In genomic region chr17:263773-264172, GRCh38 we compare ENCODE assay signal across 32 cellular contexts.
DNase-seq lines count a peak whose midpoint lies in the region; ATAC-seq, FAIRE-seq and TF ChIP-seq lines count a peak whose summit lies in the region.
"Had no signal": no experiment of that assay in that cellular context is flagged by ENCODE, and none has a peak within 500 bp of the region (broad histone marks: within the 10 kb centered on the region; RNA-seq: fewer than 3 reads in every experiment).

No MANE protein-coding gene starts in this region.

- H3K4me1 Mint-ChIP-seq in activated T-cell treated with anti-CD3 and anti-CD28 coated beads, Interleukin-2, amount 50 U/mL, for 24 hours (ENCODE audit: low read depth): no peaks in the 10 kb centered on the region
- no peaks in the 10 kb centered on the region for H3K4me1 Mint-ChIP-seq in activated T-cell treated with anti-CD3 and anti-CD28 coated beads, Interleukin-2, amount 50 U/mL, for 4 hours (ENCODE audit: low read depth)
- H3K4me1 Mint-ChIP-seq in GM23338: peaks cover 39% of the 10 kb centered on the region
- H3K4me1 Mint-ChIP-seq: activated naive CD4-positive, alpha-beta T cell treated with anti-CD3 and anti-CD28 coated beads, Interleukin-2, amount 50 U/mL, for 24 hours had no signal

- H3K4me1 ChIP-seq in kidney (ENCODE audit: control insufficient read depth in 1 of 2, insufficient read depth in 1 of 2, low read depth in 1 of 2, low read length in 2 of 2) (peaks cover 4 to 7% of the 10 kb centered on the region in 2 donors), sigmoid colon (peaks cover 0 to 13% (median 0%) of the 10 kb centered on the region in 4 donors), small intestine (ENCODE audit: control insufficient read depth in 2 of 2, insufficient read depth in 1 of 2, low read depth in 1 of 2, low read length in 1 of 2) (no peaks in the 10 kb centered on the region), GM23338 (ENCODE audit: insufficient read depth) (peaks cover 23% of the 10 kb centered on the region)
- H3K4me1 ChIP-seq: SJCRH30 had no signal

- H3K9me2 ChIP-seq in GM23338 (ENCODE audit: insufficient read depth): no peaks in the 10 kb centered on the region

- H3K27ac Mint-ChIP-seq in activated T-cell treated with anti-CD3 and anti-CD28 coated beads, Interleukin-2, amount 50 U/mL, for 24 hours: no peak overlapping the region
- no peak overlapping the region for H3K27ac Mint-ChIP-seq in GM23338
- H3K27ac Mint-ChIP-seq: activated naive CD4-positive, alpha-beta T cell treated with anti-CD3 and anti-CD28 coated beads, Interleukin-2, amount 50 U/mL, for 24 hours; activated T-helper 1 cell treated with anti-CD3 and anti-CD28 coated beads, Interleukin-12 subunit alpha, Interleukin-12 subunit beta, Interleukin-2, Interleukin-4 antibody, amounts not matched to agents 30 ng/mL and 10 ng/mL and 1 ng/mL, durations not matched to agents 14 hours and 24 hours and 36 hours; CD4-positive, alpha-beta T cell had no signal

- H2AFZ ChIP-seq in GM23338: no peak overlapping the region

- no peak overlapping the region for H3K4me2 ChIP-seq in GM23338

- no peak overlapping the region for H3K4me3 ChIP-seq in WERI-Rb-1 (ENCODE audit: low read depth, low read length)
- H3K4me3 ChIP-seq in kidney (ENCODE audit: low read length in 2 of 2): no peak overlapping the region
- H3K4me3 ChIP-seq in sigmoid colon: no peak overlapping the region
- no peak overlapping the region for H3K4me3 ChIP-seq in small intestine (ENCODE audit: low read depth in 1 of 2, low read length in 2 of 2)
- no peak overlapping the region for H3K4me3 ChIP-seq in GM23338
- H3K4me3 ChIP-seq: SJCRH30, skin epidermis, thoracic aorta had no signal

- no peak for TF ChIP-seq EP300 in sigmoid colon (IDR thresholded peaks at IDR 0.05)

- ATAC-seq in activated T-cell treated with anti-CD3 and anti-CD28 coated beads, Interleukin-2, amount 50 U/mL, for 4 hours: no peak
- ATAC-seq in GM23338 (no peak), HG03039 (IDR thresholded peaks at IDR 0.05; ENCODE audit: unreplicated experiment) (no peak)
- ATAC-seq: naive thymus-derived CD8-positive, alpha-beta T cell; stimulated activated naive CD8-positive, alpha-beta T cell treated with anti-CD3 and anti-CD28 coated beads, Interleukin-15, Interleukin-2, amounts not matched to agents 100 U/mL and 50 U/mL, for 24 hours had no signal

- H3K9me3 ChIP-seq in WERI-Rb-1 (ENCODE audit: severe bottlenecking) (no peaks in the 10 kb centered on the region), kidney (ENCODE audit: control insufficient read depth in 1 of 2, low read length in 2 of 2) (no peaks in the 10 kb centered on the region), sigmoid colon (no peaks in the 10 kb centered on the region), small intestine (ENCODE audit: control insufficient read depth, low read depth) (no peaks in the 10 kb centered on the region)
- H3K9me3 ChIP-seq: SJCRH30, thoracic aorta had no signal

- no peak overlapping the region for H3K9ac ChIP-seq in kidney (ENCODE audit: low read length in 2 of 2)

- peaks cover 11% of the 10 kb centered on the region; the same call in 1 of the 2 replicates for H3F3A ChIP-seq in GM23338 (replicated peaks; ENCODE audit: low read depth)

- FAIRE-seq in kidney (lab: Jason Lieb, UNC) (no peak), small intestine (lab: Jason Lieb, UNC) (no peak)
- FAIRE-seq: colon, H1, islet of Langerhans, RCC 7860 had no signal

- peak; percentile 5 for DNase-seq in activated T-cell treated with anti-CD3 and anti-CD28 coated beads, Interleukin-2, amount 50 U/mL, for 24 hours
- DNase-seq in activated T-cell treated with anti-CD3 and anti-CD28 coated beads, Interleukin-2, amount 50 U/mL, for 4 hours: no peak
- peak; percentile 2 for DNase-seq in WERI-Rb-1
- peak; percentile 29 for DNase-seq in kidney
- DNase-seq in sigmoid colon: peak; percentile 48
- DNase-seq in small intestine: no peak
- DNase-seq in GM23338 (ENCODE audit: low spot score): no peak
- DNase-seq: activated CD4-positive, alpha-beta T cell treated with anti-CD3 and anti-CD28 coated beads for 4 hours; anterior cingulate cortex; CD4-positive, alpha-beta T cell; DMS79 treated with DMSO at 0.1 percent for 48 hours; effector CD8-positive, alpha-beta T cell; GDM1; NCI-H1092; NCI-H1694; NCI-H446; NCI-H748 treated with DMSO at 0.1 percent for 48 hours; nucleus accumbens; SJCRH30; stimulated activated naive CD8-positive, alpha-beta T cell treated with anti-CD3 and anti-CD28 coated beads, Interleukin-15, Interleukin-2, amounts not matched to agents 100 U/mL and 50 U/mL, for 24 hours; SW 1271 had no signal

- H4K20me1 ChIP-seq in GM23338 (replicated peaks; ENCODE audit: insufficient read depth): no peaks in the 10 kb centered on the region

- no peaks in the 10 kb centered on the region for H3K36me3 Mint-ChIP-seq in activated T-cell treated with anti-CD3 and anti-CD28 coated beads, Interleukin-2, amount 50 U/mL, for 24 hours (ENCODE audit: low read depth)
- H3K36me3 Mint-ChIP-seq in activated T-cell treated with anti-CD3 and anti-CD28 coated beads, Interleukin-2, amount 50 U/mL, for 4 hours (ENCODE audit: insufficient read depth): peaks cover 10% of the 10 kb centered on the region
- H3K36me3 Mint-ChIP-seq in GM23338 (ENCODE audit: low read depth): peaks cover 39% of the 10 kb centered on the region

- 96 to 97% methylated on average over 24 of the region's 24 CpGs for WGBS in sigmoid colon, 2 donors
- WGBS in small intestine, 3 donors: 96 to 97% (median 97%) methylated on average over 24 of the region's 24 CpGs

- no peak for TF ChIP-seq POLR2A in sigmoid colon (IDR thresholded peaks at IDR 0.05)

- no peaks in the 10 kb centered on the region for H3K27me3 ChIP-seq in WERI-Rb-1 (ENCODE audit: insufficient read depth, low read depth, severe bottlenecking)
- H3K27me3 ChIP-seq in sigmoid colon: no peaks in the 10 kb centered on the region
- no peaks in the 10 kb centered on the region for H3K27me3 ChIP-seq in small intestine (ENCODE audit: control insufficient read depth in 2 of 2, insufficient read depth in 2 of 2, low read length in 2 of 2)
- peaks cover 5% of the 10 kb centered on the region; the same call in 1 of the 2 replicates for H3K27me3 ChIP-seq in GM23338 (ENCODE audit: insufficient read depth)
- H3K27me3 ChIP-seq: SJCRH30 had no signal

- no peak for TF ChIP-seq CTCF in WERI-Rb-1 (IDR thresholded peaks at IDR 0.05; ENCODE audit: low read depth, low read length)
- TF ChIP-seq CTCF in kidney (IDR thresholded peaks at IDR 0.05; ENCODE audit: borderline replicate concordance, extremely low read depth, insufficient read depth): no peak
- no peak for TF ChIP-seq CTCF in sigmoid colon (IDR thresholded peaks at IDR 0.05)
- no peak for TF ChIP-seq CTCF in GM23338 (conservative IDR thresholded peaks at IDR 0.05; ENCODE audit: low read depth in 2 of 2)

- H3K27ac ChIP-seq in WERI-Rb-1: no peak overlapping the region
- H3K27ac ChIP-seq in kidney (ENCODE audit: low read depth in 2 of 2, low read length in 2 of 2): no peak overlapping the region
- H3K27ac ChIP-seq in sigmoid colon: no peak overlapping the region
- H3K27ac ChIP-seq in small intestine (ENCODE audit: low read depth in 1 of 2, low read length in 1 of 2): no peak overlapping the region
- no peak overlapping the region for H3K27ac ChIP-seq in GM23338 (ENCODE audit: low read depth)
- H3K27ac ChIP-seq: epithelial cell of prostate, SJCRH30, skin epidermis, thoracic aorta had no signal

- no peaks in the 10 kb centered on the region for H3K9me3 Mint-ChIP-seq in activated T-cell treated with anti-CD3 and anti-CD28 coated beads, Interleukin-2, amount 50 U/mL, for 24 hours
- peaks cover 5% of the 10 kb centered on the region for H3K9me3 Mint-ChIP-seq in activated T-cell treated with anti-CD3 and anti-CD28 coated beads, Interleukin-2, amount 50 U/mL, for 4 hours
- peaks cover 41% of the 10 kb centered on the region for H3K9me3 Mint-ChIP-seq in GM23338
- H3K9me3 Mint-ChIP-seq: activated naive CD4-positive, alpha-beta T cell treated with anti-CD3 and anti-CD28 coated beads, Interleukin-2, amount 50 U/mL, for 24 hours; activated T-helper 1 cell treated with anti-CD3 and anti-CD28 coated beads, Interleukin-12 subunit alpha, Interleukin-12 subunit beta, Interleukin-2, Interleukin-4 antibody, amounts not matched to agents 30 ng/mL and 10 ng/mL and 1 ng/mL, durations not matched to agents 14 hours and 24 hours and 36 hours; CD4-positive, alpha-beta T cell had no signal

- peaks cover 13% of the 10 kb centered on the region for H3K36me3 ChIP-seq in WERI-Rb-1
- H3K36me3 ChIP-seq in kidney (ENCODE audit: control insufficient read depth in 1 of 2, insufficient read depth in 2 of 2, low read length in 2 of 2): peaks cover 0 to 2% of the 10 kb centered on the region in 2 donors
- H3K36me3 ChIP-seq in sigmoid colon: no peaks in the 10 kb centered on the region
- no peaks in the 10 kb centered on the region for H3K36me3 ChIP-seq in small intestine (ENCODE audit: control insufficient read depth in 2 of 2, insufficient read depth in 2 of 2, low read length in 2 of 2)
- H3K36me3 ChIP-seq in GM23338 (ENCODE audit: insufficient read depth): no peaks in the 10 kb centered on the region
- H3K36me3 ChIP-seq: SJCRH30, thoracic aorta had no signal

- no peaks in the 10 kb centered on the region for H3K27me3 Mint-ChIP-seq in activated T-cell treated with anti-CD3 and anti-CD28 coated beads, Interleukin-2, amount 50 U/mL, for 24 hours
- no peaks in the 10 kb centered on the region for H3K27me3 Mint-ChIP-seq in activated T-cell treated with anti-CD3 and anti-CD28 coated beads, Interleukin-2, amount 50 U/mL, for 4 hours (ENCODE audit: low read depth)
- H3K27me3 Mint-ChIP-seq in GM23338 (ENCODE audit: insufficient read depth, low read depth, poor library complexity): peaks cover 13% of the 10 kb centered on the region
- H3K27me3 Mint-ChIP-seq: activated naive CD4-positive, alpha-beta T cell treated with anti-CD3 and anti-CD28 coated beads, Interleukin-2, amount 50 U/mL, for 24 hours; CD4-positive, alpha-beta T cell had no signal

- no peaks in the 10 kb centered on the region for H3K79me2 ChIP-seq in GM23338 (replicated peaks; ENCODE audit: insufficient read depth)

- H3K4me3 Mint-ChIP-seq in activated T-cell treated with anti-CD3 and anti-CD28 coated beads, Interleukin-2, amount 50 U/mL, for 24 hours: no peak overlapping the region
- no peak overlapping the region for H3K4me3 Mint-ChIP-seq in activated T-cell treated with anti-CD3 and anti-CD28 coated beads, Interleukin-2, amount 50 U/mL, for 4 hours
- no peak overlapping the region for H3K4me3 Mint-ChIP-seq in GM23338
- H3K4me3 Mint-ChIP-seq: activated naive CD4-positive, alpha-beta T cell treated with anti-CD3 and anti-CD28 coated beads, Interleukin-2, amount 50 U/mL, for 24 hours; activated T-helper 1 cell treated with anti-CD3 and anti-CD28 coated beads, Interleukin-12 subunit alpha, Interleukin-12 subunit beta, Interleukin-2, Interleukin-4 antibody, amounts not matched to agents 30 ng/mL and 10 ng/mL and 1 ng/mL, durations not matched to agents 14 hours and 24 hours and 36 hours; CD4-positive, alpha-beta T cell; naive thymus-derived CD8-positive, alpha-beta T cell had no signal

- intact Hi-C loops in kidney (cut with DNase I) (no loop called here), sigmoid colon (cut with DNase I) (no loop called here)

TF ChIP-seq in GM23338, 12 proteins besides CTCF, POLR2A, EP300 and RAD21 (continues in another document):
- TF ChIP-seq NANOG (IDR thresholded peaks at IDR 0.05; ENCODE audit: borderline replicate concordance) (no peak), ZNF331 (CRISPR knock-in tag; IDR thresholded peaks at IDR 0.05; ENCODE audit: low read depth) (no peak), JUNB (IDR thresholded peaks at IDR 0.05; ENCODE audit: unreplicated experiment) (no peak)

Comparison
In these comparisons a context has a peak if more than half of its experiments do, and no peak if none do; other contexts are left out.
1. DNase-seq: peak in activated T-cell treated with anti-CD3 and anti-CD28 coated beads, Interleukin-2, amount 50 U/mL, for 24 hours (single experiment), WERI-Rb-1 (single experiment), kidney (single experiment) and sigmoid colon (single experiment); none in activated T-cell treated with anti-CD3 and anti-CD28 coated beads, Interleukin-2, amount 50 U/mL, for 4 hours (single experiment), small intestine (single experiment) and GM23338 (single experiment).